Comparison of ENCODE assay signal across 18 cellular contexts in genomic region chr2:142777742-142778141, GRCh38.
"Had no signal": no experiment of that assay in that cellular context is flagged by ENCODE, and none has a peak within 500 bp of the region (broad histone marks: within the 10 kb centered on the region; RNA-seq: fewer than 3 reads in every experiment).

No MANE protein-coding gene starts in this region.

- H3K36me3 ChIP-seq: esophagus muscularis mucosa, gastroesophageal sphincter, heart left ventricle, left lung, lower lobe of right lung had no signal

- H3K4me3 ChIP-seq: coronary artery, dorsolateral prefrontal cortex, esophagus muscularis mucosa, gastroesophageal sphincter, heart left ventricle, hepatocyte, left lung, lower lobe of right lung, mucosa of descending colon had no signal

- H3K36me3 Mint-ChIP-seq: naive thymus-derived CD8-positive, alpha-beta T cell had no signal

- H3K27me3 Mint-ChIP-seq: naive thymus-derived CD8-positive, alpha-beta T cell had no signal

- H3K4me2 ChIP-seq: hepatocyte had no signal

- H3K9me3 ChIP-seq: gastroesophageal sphincter, mucosa of descending colon had no signal

- DNase-seq: dermis blood vessel endothelial cell; dorsolateral prefrontal cortex; effector CD4-positive, alpha-beta T cell; effector memory CD4-positive, alpha-beta T cell; foreskin keratinocyte; heart left ventricle; hypothalamus; left cardiac atrium; left lung; left ventricle myocardium superior; lower lobe of right lung; mucosa of descending colon; naive B cell; naive thymus-derived CD8-positive, alpha-beta T cell had no signal

- H3K27ac Mint-ChIP-seq: naive B cell had no signal

- H3K27ac ChIP-seq: coronary artery, dorsolateral prefrontal cortex, esophagus muscularis mucosa, foreskin keratinocyte, gastroesophageal sphincter, heart left ventricle, left lung, lower lobe of right lung had no signal

- H3K4me1 ChIP-seq: esophagus muscularis mucosa, foreskin keratinocyte, gastroesophageal sphincter, heart left ventricle, left lung, lower lobe of right lung had no signal

- H3K4me1 Mint-ChIP-seq: naive B cell; naive thymus-derived CD8-positive, alpha-beta T cell had no signal

- H3K79me2 ChIP-seq: hepatocyte had no signal

- H3K27me3 ChIP-seq: dorsolateral prefrontal cortex, esophagus muscularis mucosa, foreskin keratinocyte, gastroesophageal sphincter, heart left ventricle, hepatocyte, left lung had no signal

- ATAC-seq: foreskin keratinocyte; gastroesophageal sphincter; heart left ventricle; left cardiac atrium; left ventricle myocardium superior; mucosa of descending colon; naive thymus-derived CD8-positive, alpha-beta T cell had no signal

- H3K4me3 Mint-ChIP-seq: naive B cell; naive thymus-derived CD8-positive, alpha-beta T cell had no signal
